Comparison of ENCODE assay signal across 8 cellular contexts in the genomic region with DNA sequence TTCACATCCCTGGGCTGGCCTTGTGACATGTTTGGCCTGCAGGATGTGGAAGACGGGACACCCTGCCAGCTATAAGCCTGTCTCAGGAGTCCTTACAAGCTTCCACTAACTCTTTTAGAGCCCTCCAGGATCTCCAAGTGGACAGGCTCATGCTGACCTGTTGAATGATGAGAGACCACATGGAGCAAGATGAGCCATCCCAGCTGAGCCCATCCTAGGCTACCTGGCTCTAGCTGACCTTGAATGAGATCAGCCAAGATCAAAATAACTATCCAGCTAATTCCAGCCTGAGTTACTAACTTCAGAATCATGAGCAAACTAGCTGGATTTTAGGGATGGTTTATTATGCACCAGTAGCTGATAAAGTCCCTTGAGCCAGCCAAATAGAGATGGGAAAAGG.
"Had no signal": no experiment of that assay in that cellular context is flagged by ENCODE, and none has a peak within 500 bp of the region (broad histone marks: within the 10 kb centered on the region; RNA-seq: fewer than 3 reads in every experiment).

No MANE protein-coding gene starts in this region.

- H3K4me2 ChIP-seq: KMS-11 had no signal

- H3K4me3 Mint-ChIP-seq: IgD-negative memory B cell had no signal

- H3K4me1 Mint-ChIP-seq: IgD-negative memory B cell had no signal

- H3K36me3 ChIP-seq: HAP-1 had no signal

- H3K27me3 Mint-ChIP-seq: IgD-negative memory B cell had no signal

- ATAC-seq: HCT116 had no signal

- H3K36me3 Mint-ChIP-seq: IgD-negative memory B cell had no signal

- DNase-seq: GOT3, H7, KBM-7 had no signal

- H3K27ac ChIP-seq: HL-60, KMS-11 had no signal

- H3K4me3 ChIP-seq: HAP-1 had no signal

- H3K9me3 ChIP-seq: HAP-1 had no signal

- H3K9ac ChIP-seq: KMS-11 had no signal

- H3K4me1 ChIP-seq: HAP-1 had no signal
